ENCODE assay signal across 14 cellular contexts in the genomic region with DNA sequence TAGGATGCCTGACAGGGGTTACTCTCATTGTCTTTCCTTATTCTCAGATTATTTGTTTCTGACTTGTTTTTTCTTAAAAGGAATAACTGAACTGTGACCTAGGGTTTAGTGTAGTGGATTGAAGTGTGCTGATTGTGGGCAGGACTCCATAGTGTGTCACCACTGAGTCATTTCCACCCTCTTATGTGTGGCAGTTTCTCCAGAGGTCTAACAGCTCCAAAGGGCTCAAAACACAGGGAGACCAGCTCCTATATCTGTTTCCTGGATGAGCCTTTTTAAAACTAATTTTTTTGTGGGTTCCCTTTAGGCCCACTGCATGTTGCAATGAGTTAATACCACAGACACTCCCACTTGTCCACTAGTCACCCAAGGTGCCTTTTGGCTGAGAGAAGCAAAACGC.
DNase-seq lines count a peak whose midpoint lies in the region; ATAC-seq and TF ChIP-seq lines count a peak whose summit lies in the region.
"Had no signal": no experiment of that assay in that cellular context is flagged by ENCODE, and none has a peak within 500 bp of the region (broad histone marks: within the 10 kb centered on the region; RNA-seq: fewer than 3 reads in every experiment).

No MANE protein-coding gene starts in this region.

- no peak for TF ChIP-seq CTCF in fibroblast of pulmonary artery (IDR thresholded peaks at IDR 0.05; ENCODE audit: low read length, missing control alignments)

- H3K4me2 ChIP-seq in Karpas-422 (ENCODE audit: low read depth, low read length, poor library complexity, severe bottlenecking): no peak overlapping the region

- no peak overlapping the region for H3K9ac ChIP-seq in Karpas-422 (ENCODE audit: low read length)
- H3K9ac ChIP-seq: parathyroid adenoma had no signal

- no peaks in the 10 kb centered on the region for H3K4me1 ChIP-seq in Karpas-422 (ENCODE audit: low read length)
- H3K4me1 ChIP-seq: gastroesophageal sphincter, parathyroid adenoma had no signal

- H3K27ac ChIP-seq in Karpas-422 (ENCODE audit: low read length): no peak overlapping the region
- H3K27ac ChIP-seq: gastroesophageal sphincter, parathyroid adenoma had no signal

- peak overlapping the region; percentile 54; the same call in 1 of the 2 replicates for H2AFZ ChIP-seq in Karpas-422 (ENCODE audit: low read length)
- H2AFZ ChIP-seq: parathyroid adenoma had no signal

- ATAC-seq in HG02840 (IDR thresholded peaks at IDR 0.05; ENCODE audit: low FRiP score, unreplicated experiment): no peak
- no peak for ATAC-seq in GM19035 (IDR thresholded peaks at IDR 0.05; ENCODE audit: unreplicated experiment)
- ATAC-seq: activated CD4-positive, alpha-beta T cell treated with anti-CD3 and anti-CD28 coated beads for 36 hours; gastroesophageal sphincter; HepG2 had no signal

- H3K4me3 ChIP-seq in Karpas-422 (ENCODE audit: low read length) (no peak overlapping the region), fibroblast of pulmonary artery (replicated peaks; ENCODE audit: low read depth, low read length) (no peak overlapping the region)
- H3K4me3 ChIP-seq: gastroesophageal sphincter had no signal

- no peaks in the 10 kb centered on the region for H3K79me2 ChIP-seq in Karpas-422 (ENCODE audit: low read length)
- H3K79me2 ChIP-seq: parathyroid adenoma had no signal

- no peaks in the 10 kb centered on the region for H3K36me3 ChIP-seq in Karpas-422 (ENCODE audit: insufficient read depth, low read length)
- H3K36me3 ChIP-seq: gastroesophageal sphincter had no signal

- H4K20me1 ChIP-seq in Karpas-422 (ENCODE audit: insufficient read depth, low read depth, low read length): no peaks in the 10 kb centered on the region

- H3K27me3 ChIP-seq in Karpas-422 (ENCODE audit: low read length): no peaks in the 10 kb centered on the region
- H3K27me3 ChIP-seq: gastroesophageal sphincter had no signal

- no peaks in the 10 kb centered on the region for H3K9me3 ChIP-seq in Karpas-422 (ENCODE audit: low read length)
- H3K9me3 ChIP-seq: gastroesophageal sphincter had no signal

- H3K9me2 ChIP-seq in Karpas-422 (replicated peaks; ENCODE audit: insufficient read depth, low read length): no peaks in the 10 kb centered on the region

- in situ Hi-C loops in ACHN (cut with HindIII; ENCODE audit: low pct_ligation_motif_present, low pct_unique_long_range_greater_than_20kb, low sequenced_read_pairs): no loop called here

- DNase-seq in ACHN (peak; percentile 58), Karpas-422 (no peak), SW 1271 (lab: John Stamatoyannopoulos, UW) (peak; percentile 48 to 63), fibroblast of pulmonary artery (ENCODE audit: low read depth) (peak; percentile 65), NCI-H2081 treated with DMSO at 0.1 percent for 48 hours (lab: John Stamatoyannopoulos, UW) (no peak)
- DNase-seq in stimulated activated naive CD4-positive, alpha-beta T cell treated with Interleukin-2 at 50 U/mL for 16 hours (lab: John Stamatoyannopoulos, UW): no peak
- DNase-seq: activated CD4-positive, alpha-beta T cell treated with anti-CD3 and anti-CD28 coated beads for 36 hours; NCI-H2171; Right ventricle myocardium superior had no signal

Comparison
In these comparisons a context has a peak if more than half of its experiments do, and no peak if none do; other contexts are left out.
1. DNase-seq: peak in ACHN (single experiment), SW 1271 (2 of 2) and fibroblast of pulmonary artery (single experiment); none in Karpas-422 (single experiment), NCI-H2081 treated with DMSO at 0.1 percent for 48 hours (single experiment) and stimulated activated naive CD4-positive, alpha-beta T cell treated with Interleukin-2 at 50 U/mL for 16 hours (single experiment).